Comparison of ENCODE assay signal across 2 cellular contexts in the genomic region with DNA sequence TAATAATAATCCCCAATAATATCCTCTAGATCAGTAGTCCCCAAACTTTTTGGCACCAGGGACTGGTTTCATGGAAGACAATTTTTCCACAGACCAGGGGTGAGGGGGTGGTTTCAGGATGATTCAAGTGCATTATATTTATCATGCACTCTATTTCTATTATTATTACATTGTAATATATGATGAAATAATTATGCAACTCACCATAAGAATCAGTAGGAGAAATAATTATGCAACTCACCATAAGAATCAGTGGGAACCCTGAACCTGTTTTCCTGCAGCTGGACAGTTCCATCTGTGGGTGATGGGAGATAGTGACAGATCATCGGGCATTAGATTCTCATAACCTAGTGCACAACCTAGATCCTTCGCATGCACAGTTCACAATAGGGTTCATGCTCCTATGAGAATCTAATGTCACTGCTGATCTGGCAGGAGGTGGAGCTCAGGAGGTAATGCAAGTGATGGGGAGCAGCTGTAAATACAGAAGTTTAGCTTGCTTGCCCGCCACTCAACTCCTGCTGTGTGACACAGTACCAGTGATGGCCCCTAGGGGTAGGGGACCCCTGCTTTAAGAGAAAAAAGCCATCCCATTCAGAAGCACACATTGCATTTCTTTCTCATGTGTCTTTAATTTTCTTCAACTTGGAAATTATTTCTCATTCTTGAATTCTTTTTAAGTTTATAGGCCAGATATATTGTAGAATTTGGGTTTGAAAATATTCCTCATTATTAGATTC.
TF ChIP-seq lines count a peak whose summit lies in the region.

No MANE protein-coding gene starts in this region.

TF ChIP-seq in HepG2, 621 proteins besides CTCF, POLR2A, EP300 and RAD21:
- TF ChIP-seq, protein P1, sequence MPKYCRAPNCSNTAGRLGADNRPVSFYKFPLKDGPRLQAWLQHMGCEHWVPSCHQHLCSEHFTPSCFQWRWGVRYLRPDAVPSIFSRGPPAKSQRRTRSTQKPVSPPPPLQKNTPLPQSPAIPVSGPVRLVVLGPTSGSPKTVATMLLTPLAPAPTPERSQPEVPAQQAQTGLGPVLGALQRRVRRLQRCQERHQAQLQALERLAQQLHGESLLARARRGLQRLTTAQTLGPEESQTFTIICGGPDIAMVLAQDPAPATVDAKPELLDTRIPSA (CRISPR knock-in tag; IDR thresholded peaks at IDR 0.05; ENCODE audit: borderline replicate concordance), result no peak
- 0 out of 2 replicates have a peak, but pooled peaks have one; percentile 7 for TF ChIP-seq SMC3 (IDR thresholded peaks at IDR 0.05; ENCODE audit: low read length)

TF ChIP-seq in IMR-90, 13 proteins besides CTCF, POLR2A, EP300 and RAD21:
- TF ChIP-seq, protein P2, sequence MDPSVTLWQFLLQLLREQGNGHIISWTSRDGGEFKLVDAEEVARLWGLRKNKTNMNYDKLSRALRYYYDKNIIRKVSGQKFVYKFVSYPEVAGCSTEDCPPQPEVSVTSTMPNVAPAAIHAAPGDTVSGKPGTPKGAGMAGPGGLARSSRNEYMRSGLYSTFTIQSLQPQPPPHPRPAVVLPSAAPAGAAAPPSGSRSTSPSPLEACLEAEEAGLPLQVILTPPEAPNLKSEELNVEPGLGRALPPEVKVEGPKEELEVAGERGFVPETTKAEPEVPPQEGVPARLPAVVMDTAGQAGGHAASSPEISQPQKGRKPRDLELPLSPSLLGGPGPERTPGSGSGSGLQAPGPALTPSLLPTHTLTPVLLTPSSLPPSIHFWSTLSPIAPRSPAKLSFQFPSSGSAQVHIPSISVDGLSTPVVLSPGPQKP (IDR thresholded peaks at IDR 0.05; ENCODE audit: borderline replicate concordance, low read depth, low read length), result no peak
- TF ChIP-seq CEBPB (IDR thresholded peaks at IDR 0.05; ENCODE audit: low read depth, low read length) (peak; percentile 60; the same call in 1 of the 2 replicates), MXI1 (IDR thresholded peaks at IDR 0.05; ENCODE audit: borderline replicate concordance, low read depth, low read length) (no peak), RFX5 (IDR thresholded peaks at IDR 0.05; ENCODE audit: low read depth, low read length) (no peak), FOS (IDR thresholded peaks at IDR 0.05; ENCODE audit: low read depth, low read length) (no peak), SMC3 (IDR thresholded peaks at IDR 0.05; ENCODE audit: low read depth, low read length) (no peak)
